In the genomic region with DNA sequence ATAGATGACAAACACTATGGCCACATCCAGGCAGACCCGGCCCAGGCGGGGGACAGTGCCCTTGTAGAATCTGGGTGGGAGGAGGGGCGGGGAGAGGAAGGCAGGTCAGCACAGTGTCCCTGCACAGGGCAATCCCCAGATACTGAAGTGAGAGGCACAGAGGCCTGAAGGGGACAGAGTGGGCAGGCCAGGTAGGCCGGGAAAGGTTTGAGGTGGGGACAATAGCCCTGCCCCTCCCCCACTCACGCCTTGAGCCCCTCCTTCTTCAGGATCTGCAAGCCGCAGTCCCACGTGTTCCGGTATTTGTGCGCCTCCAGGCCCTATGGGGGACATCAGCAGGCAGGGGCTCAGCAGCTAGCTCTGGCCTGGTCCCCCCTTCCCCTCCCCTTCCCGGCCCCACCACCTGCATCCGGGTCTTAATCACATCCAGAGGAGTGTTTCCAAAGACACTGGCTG, we compare ENCODE assay signal across 14 cellular contexts. TPM values are rescaled to one million over a fixed set of nuclear protein-coding genes. Genes with fewer than 3 reads are reported as not detected.
A peak's percentile ranks its signal among the peaks of the same experiment; 100 is the strongest.
DNase-seq lines count a peak whose midpoint lies in the region; ATAC-seq and TF ChIP-seq lines count a peak whose summit lies in the region.
"Had no signal": no experiment of that assay in that cellular context is flagged by ENCODE, and none has a peak within 500 bp of the region (broad histone marks: within the 10 kb centered on the region; RNA-seq: fewer than 3 reads in every experiment).

No MANE protein-coding gene starts in this region.

- H3K27ac Mint-ChIP-seq in chondrocyte (ENCODE audit: unreplicated experiment), result peak overlapping the region; percentile 41
- H3K27ac Mint-ChIP-seq in osteocyte (ENCODE audit: unreplicated experiment), result peak overlapping the region; percentile 46

- H2AFZ ChIP-seq in Loucy (ENCODE audit: low read length), result no peak overlapping the region

- peaks cover 32% of the 10 kb centered on the region for H3K4me1 Mint-ChIP-seq in activated T-cell treated with anti-CD3 and anti-CD28 coated beads, Interleukin-2, amount 50 U/mL, for 4 hours (ENCODE audit: low read depth)
- H3K4me1 Mint-ChIP-seq in chondrocyte (ENCODE audit: low read depth) (peaks cover 57% of the 10 kb centered on the region), osteocyte (ENCODE audit: unreplicated experiment) (peaks cover 58% of the 10 kb centered on the region)

- H3K4me2 ChIP-seq in Loucy (ENCODE audit: low read depth, low read length, poor library complexity, severe bottlenecking), result peak overlapping the region; percentile 83

- peak overlapping the region; percentile 67 for H3K4me3 Mint-ChIP-seq in activated T-cell treated with anti-CD3 and anti-CD28 coated beads, Interleukin-2, amount 50 U/mL, for 4 hours
- H3K4me3 Mint-ChIP-seq in chondrocyte (ENCODE audit: unreplicated experiment) (peak overlapping the region; percentile 38), osteocyte (ENCODE audit: unreplicated experiment) (peak overlapping the region; percentile 71)

- H3K36me3 ChIP-seq in Loucy (ENCODE audit: insufficient read depth, low read length), result no peaks in the 10 kb centered on the region
- H3K36me3 ChIP-seq: heart left ventricle had no signal

- H3K79me2 ChIP-seq in Loucy (ENCODE audit: insufficient read depth, low read length), result peaks cover 54% of the 10 kb centered on the region

- peaks cover 31% of the 10 kb centered on the region for H4K20me1 ChIP-seq in Loucy (ENCODE audit: insufficient read depth, low read length, poor library complexity, severe bottlenecking)

- no peaks in the 10 kb centered on the region for H3K9me2 ChIP-seq in Loucy (replicated peaks; ENCODE audit: low read depth, low read length)

- peaks cover 4% of the 10 kb centered on the region for H3K36me3 Mint-ChIP-seq in activated T-cell treated with anti-CD3 and anti-CD28 coated beads, Interleukin-2, amount 50 U/mL, for 4 hours (ENCODE audit: insufficient read depth)
- peaks cover 1% of the 10 kb centered on the region for H3K36me3 Mint-ChIP-seq in chondrocyte (ENCODE audit: low read depth)
- no peaks in the 10 kb centered on the region for H3K36me3 Mint-ChIP-seq in osteocyte (ENCODE audit: unreplicated experiment)

- no peaks in the 10 kb centered on the region for H3K27me3 Mint-ChIP-seq in activated T-cell treated with anti-CD3 and anti-CD28 coated beads, Interleukin-2, amount 50 U/mL, for 4 hours (ENCODE audit: low read depth)
- H3K27me3 Mint-ChIP-seq in chondrocyte (ENCODE audit: low read depth) (no peaks in the 10 kb centered on the region), osteocyte (ENCODE audit: unreplicated experiment) (no peaks in the 10 kb centered on the region)

- no peak overlapping the region for H3K9ac ChIP-seq in Loucy (ENCODE audit: low read depth, low read length, poor library complexity, severe bottlenecking)

- H3K4me1 ChIP-seq in Loucy (ENCODE audit: insufficient read depth, low read length, poor library complexity, severe bottlenecking), result peaks cover 36% of the 10 kb centered on the region

- no peak overlapping the region for H3K4me3 ChIP-seq in Loucy (ENCODE audit: low read length, poor library complexity, severe bottlenecking)
- H3K4me3 ChIP-seq: heart left ventricle, tibial nerve had no signal

- no peaks in the 10 kb centered on the region for H3F3A ChIP-seq in Loucy (ENCODE audit: low read depth)

- DNase-seq in activated T-cell treated with anti-CD3 and anti-CD28 coated beads, Interleukin-2, amount 50 U/mL, for 4 hours, result no peak
- DNase-seq in activated T-cell treated with anti-CD3 and anti-CD28 coated beads for 4 hours, result no peak
- no peak for DNase-seq in chondrocyte (ENCODE audit: low spot score)
- no peak for DNase-seq in osteocyte (ENCODE audit: extremely low spot score, unreplicated experiment)
- no peak for DNase-seq in NK-92 (lab: John Stamatoyannopoulos, UW; ENCODE audit: unreplicated experiment)
- no peak for DNase-seq in caudate nucleus (lab: John Stamatoyannopoulos, UW)
- no peak for DNase-seq in activated gamma-delta T cell treated with Interleukin-2 at 50 U/mL for 16 hours
- DNase-seq: effector CD8-positive, alpha-beta T cell; heart left ventricle; KBM-7; midbrain had no signal

- no peak for TF ChIP-seq CTCF in Loucy (conservative IDR thresholded peaks at IDR 0.05; ENCODE audit: low read length)
- TF ChIP-seq CTCF in chondrocyte (IDR thresholded peaks at IDR 0.05), result no peak
- no peak for TF ChIP-seq CTCF in osteocyte (IDR thresholded peaks at IDR 0.05)

- no peak for ATAC-seq in activated T-cell treated with anti-CD3 and anti-CD28 coated beads, Interleukin-2, amount 50 U/mL, for 4 hours
- ATAC-seq: heart left ventricle had no signal

- no peaks in the 10 kb centered on the region for H3K9me3 ChIP-seq in Loucy (ENCODE audit: insufficient read depth, low read depth, low read length)
- H3K9me3 ChIP-seq: heart left ventricle, tibial nerve had no signal

- H3K9me3 Mint-ChIP-seq in activated T-cell treated with anti-CD3 and anti-CD28 coated beads, Interleukin-2, amount 50 U/mL, for 4 hours, result no peaks in the 10 kb centered on the region
- H3K9me3 Mint-ChIP-seq in chondrocyte (ENCODE audit: low read depth), result no peaks in the 10 kb centered on the region
- no peaks in the 10 kb centered on the region for H3K9me3 Mint-ChIP-seq in osteocyte (ENCODE audit: unreplicated experiment)

- no peak overlapping the region for H3K27ac ChIP-seq in caudate nucleus (ENCODE audit: low read depth, low read length)

- no peaks in the 10 kb centered on the region for H3K27me3 ChIP-seq in Loucy (ENCODE audit: insufficient read depth, low read length, poor library complexity, severe bottlenecking)
- H3K27me3 ChIP-seq: heart left ventricle, tibial nerve had no signal

RNA-seq across cellular contexts. Expression of gene SLC25A1, which starts 2.3 kb away (rescaled TPM):
- total RNA-seq in activated T-cell treated with anti-CD3 and anti-CD28 coated beads, Interleukin-2, amount 50 U/mL, for 4 hours, result 10 to 100 TPM; 31.7 to 36.6 (median 34.1) TPM
- total RNA-seq in chondrocyte (101 to 111 TPM (median 107 TPM) in 3 replicates), osteocyte (96.1 and 96.2 TPM in 2 replicates)

RNA-seq across cellular contexts. Expression of gene GSC2, which starts 26.1 kb away (rescaled TPM):
- total RNA-seq in activated T-cell treated with anti-CD3 and anti-CD28 coated beads, Interleukin-2, amount 50 U/mL, for 4 hours, result not detected
- total RNA-seq in chondrocyte (not detected in 3 replicates), osteocyte (not detected in 2 replicates)
- total RNA-seq: H4, heart left ventricle, tibial nerve had no signal

RNA-seq across cellular contexts. Expression of gene ESS2, which starts 31.8 kb away (rescaled TPM):
- 10 to 100 TPM; 21.8 to 22.5 (median 22.0) TPM for total RNA-seq in activated T-cell treated with anti-CD3 and anti-CD28 coated beads, Interleukin-2, amount 50 U/mL, for 4 hours
- total RNA-seq in chondrocyte (17.8 to 18.3 TPM (median 18.3 TPM) in 3 replicates), osteocyte (21.6 TPM in 2 replicates)

RNA-seq across cellular contexts. Expression of gene TSSK2, which starts 45.1 kb away (rescaled TPM):
- total RNA-seq in activated T-cell treated with anti-CD3 and anti-CD28 coated beads, Interleukin-2, amount 50 U/mL, for 4 hours, result not detected
- total RNA-seq in chondrocyte, result not detected in 3 replicates
- total RNA-seq in osteocyte, result not detected in 2 replicates
- total RNA-seq: H4 had no signal

RNA-seq across cellular contexts. Expression of gene DGCR2, which starts 54.0 kb away (rescaled TPM):
- total RNA-seq in activated T-cell treated with anti-CD3 and anti-CD28 coated beads, Interleukin-2, amount 50 U/mL, for 4 hours, result 10 to 100 TPM; 25.8 to 27.7 (median 27.0) TPM
- total RNA-seq in chondrocyte (44.4 to 55.6 TPM (median 45.8 TPM) in 3 replicates), osteocyte (64.4 and 66.3 TPM in 2 replicates)
